In genomic region chr12:15700595-15700994, GRCh38 we compare ENCODE assay signal across 8 cellular contexts.
DNase-seq lines count a peak whose midpoint lies in the region; ATAC-seq and TF ChIP-seq lines count a peak whose summit lies in the region.

No MANE protein-coding gene starts in this region.

- H3K27ac ChIP-seq in SJCRH30 (peak overlapping the region; percentile 22; the same call in 1 of the 2 replicates), fibroblast of lung (ENCODE audit: insufficient read depth, low read length) (peak overlapping the region; percentile 85)

- H3K36me3 ChIP-seq in SJCRH30, result no peaks in the 10 kb centered on the region
- H3K36me3 ChIP-seq in fibroblast of lung (ENCODE audit: control insufficient read depth, insufficient read depth, low read length), result no peaks in the 10 kb centered on the region

- H3K9me3 ChIP-seq in SJCRH30 (replicated peaks) (no peaks in the 10 kb centered on the region), fibroblast of lung (ENCODE audit: control insufficient read depth, insufficient read depth, low read depth, low read length) (no peaks in the 10 kb centered on the region)

- H4K20me1 ChIP-seq in fibroblast of lung (ENCODE audit: control insufficient read depth, extremely low read depth, insufficient read depth, low read length), result no peaks in the 10 kb centered on the region

- no peak for TF ChIP-seq CTCF in fibroblast of lung (conservative IDR thresholded peaks at IDR 0.05 in 1 of 2, IDR thresholded peaks at IDR 0.05 in 1 of 2; ENCODE audit: low read depth in 1 of 2, low read length in 2 of 2)

- peaks cover 52% of the 10 kb centered on the region for H3K79me2 ChIP-seq in fibroblast of lung (ENCODE audit: control insufficient read depth, insufficient read depth, low read length)

- no peak overlapping the region for H2AFZ ChIP-seq in fibroblast of lung (ENCODE audit: low read length)

- no peak overlapping the region for H3K9ac ChIP-seq in fibroblast of lung (ENCODE audit: insufficient read depth, low read length)

- H3K27me3 ChIP-seq in SJCRH30 (no peaks in the 10 kb centered on the region), fibroblast of lung (ENCODE audit: control insufficient read depth, insufficient read depth, low read length) (no peaks in the 10 kb centered on the region)

- ATAC-seq in GM18499 (IDR thresholded peaks at IDR 0.05; ENCODE audit: insufficient read depth, unreplicated experiment) (peak; percentile 50), HG02642 (IDR thresholded peaks at IDR 0.05; ENCODE audit: poor library complexity, unreplicated experiment) (peak; percentile 60)

- peak overlapping the region; percentile 81 for H3K4me2 ChIP-seq in fibroblast of lung (ENCODE audit: extremely low read depth, insufficient read depth, low read length)

- DNase-seq in SJCRH30 (peak in 1 of 2 experiments; percentile 33), fibroblast of lung (ENCODE audit: low read depth in 2 of 2) (peak; percentile 95 to 97), skeletal muscle cell (ENCODE audit: low read depth) (peak; percentile 83), 8988T (no peak), NCI-H526 (lab: John Stamatoyannopoulos, UW) (no peak)
- DNase-seq in activated CD4-positive, alpha-beta T cell treated with anti-CD3 and anti-CD28 coated beads for 1 hour, result no peak

- H3K4me1 ChIP-seq in SJCRH30 (peaks cover 18% of the 10 kb centered on the region), fibroblast of lung (ENCODE audit: control insufficient read depth, extremely low read depth, insufficient read depth, low read length) (peaks cover 18% of the 10 kb centered on the region)

- H3K4me3 ChIP-seq in SJCRH30 (no peak overlapping the region), fibroblast of lung (replicated peaks in 1 of 4; ENCODE audit: control extremely low read depth in 1 of 4, insufficient read depth in 1 of 4, low read depth in 3 of 4, low read length in 4 of 4) (no peak overlapping the region), skeletal muscle cell (ENCODE audit: low read depth, low read length) (no peak overlapping the region)

Comparison
In these comparisons a context has a peak if more than half of its experiments do, and no peak if none do; other contexts are left out.
1. DNase-seq: peak in fibroblast of lung (2 of 2) and skeletal muscle cell (single experiment); none in 8988T (single experiment), NCI-H526 (0 of 2) and activated CD4-positive, alpha-beta T cell treated with anti-CD3 and anti-CD28 coated beads for 1 hour (single experiment).